Comparison of ENCODE assay signal across 14 cellular contexts in genomic region chr2:121333834-121334558, GRCh38. TPM values are rescaled to one million over a fixed set of nuclear protein-coding genes. Genes with fewer than 3 reads are reported as not detected.
DNase-seq lines count a peak whose midpoint lies in the region; ATAC-seq and TF ChIP-seq lines count a peak whose summit lies in the region.
"Had no signal": no experiment of that assay in that cellular context is flagged by ENCODE, and none has a peak within 500 bp of the region (broad histone marks: within the 10 kb centered on the region; RNA-seq: fewer than 3 reads in every experiment).

No MANE protein-coding gene starts in this region.

- ATAC-seq in activated T-cell treated with anti-CD3 and anti-CD28 coated beads, Interleukin-2, amount 50 U/mL, for 72 hours (replicated peaks in 1 of 2): peak; percentile 31 to 59
- peak; percentile 83 for ATAC-seq in GM21737 (IDR thresholded peaks at IDR 0.05; ENCODE audit: unreplicated experiment)
- ATAC-seq in HG03432 (IDR thresholded peaks at IDR 0.05; ENCODE audit: unreplicated experiment): peak; percentile 89
- no peak for ATAC-seq in omental fat pad (ENCODE audit: low FRiP score)
- ATAC-seq: stimulated activated memory B cell treated with anti-CD40 and anti-IgM and Interleukin-4, amounts not matched to agents 10 μg/mL and 1 μg/mL and 100 μg/mL, for 72 hours had no signal

- peaks cover 0 to 24% (median 9%) of the 10 kb centered on the region in 6 donors for H3K36me3 ChIP-seq in spleen

- no peak overlapping the region for H3K27ac ChIP-seq in spleen
- H3K27ac ChIP-seq: A549, lower lobe of right lung had no signal

- TF ChIP-seq POLR2A in spleen (IDR thresholded peaks at IDR 0.05): no peak

- peaks cover 7% of the 10 kb centered on the region for H3K27me3 Mint-ChIP-seq in activated T-cell treated with anti-CD3 and anti-CD28 coated beads, Interleukin-2, amount 50 U/mL, for 72 hours (ENCODE audit: low read depth)
- H3K27me3 Mint-ChIP-seq in Calu3 (ENCODE audit: unreplicated experiment): no peaks in the 10 kb centered on the region

- H3K36me3 Mint-ChIP-seq in activated T-cell treated with anti-CD3 and anti-CD28 coated beads, Interleukin-2, amount 50 U/mL, for 72 hours (ENCODE audit: insufficient read depth in 2 of 2): no peaks in the 10 kb centered on the region
- H3K36me3 Mint-ChIP-seq in Calu3 (ENCODE audit: insufficient read depth, unreplicated experiment): peaks cover 27% of the 10 kb centered on the region
- H3K36me3 Mint-ChIP-seq: stimulated activated memory B cell treated with anti-CD40 and anti-IgM and Interleukin-4, amounts not matched to agents 10 μg/mL and 1 μg/mL and 100 μg/mL, for 72 hours had no signal

- CTCF ChIA-PET in Calu3 (lab: Charles Lee): interaction anchor here (1.6 kb wide), 1 partner anchor 205 kb away, joined by 5 read pairs; no protein-coding TSS in a partner anchor

- no peak overlapping the region for H3K4me3 Mint-ChIP-seq in activated T-cell treated with anti-CD3 and anti-CD28 coated beads, Interleukin-2, amount 50 U/mL, for 72 hours
- no peak overlapping the region for H3K4me3 Mint-ChIP-seq in Calu3 (ENCODE audit: low read depth, unreplicated experiment)
- H3K4me3 Mint-ChIP-seq: stimulated activated memory B cell treated with anti-CD40 and anti-IgM and Interleukin-4, amounts not matched to agents 10 μg/mL and 1 μg/mL and 100 μg/mL, for 72 hours had no signal

- 67 to 80% (median 70%) methylated on average over 12 of the region's 12 CpGs for WGBS in spleen, 5 donors

- no peak overlapping the region for H3K4me3 ChIP-seq in spleen
- H3K4me3 ChIP-seq: A549, lower lobe of right lung had no signal

- no peaks in the 10 kb centered on the region for H3K4me1 Mint-ChIP-seq in activated T-cell treated with anti-CD3 and anti-CD28 coated beads, Interleukin-2, amount 50 U/mL, for 72 hours (ENCODE audit: low read depth)
- H3K4me1 Mint-ChIP-seq in Calu3 (ENCODE audit: low read depth, unreplicated experiment): peaks cover 28% of the 10 kb centered on the region
- H3K4me1 Mint-ChIP-seq: stimulated activated memory B cell treated with anti-CD40 and anti-IgM and Interleukin-4, amounts not matched to agents 10 μg/mL and 1 μg/mL and 100 μg/mL, for 72 hours had no signal

- intact Hi-C loops in spleen (cut with DNase I; ENCODE audit: low total_unique reads) (no loop called here), Calu3 (cut with micrococcal nuclease; ENCODE audit: unreplicated experiment) (no loop called here)

- no peak for TF ChIP-seq CTCF in spleen (IDR thresholded peaks at IDR 0.05 in 8 of 11, conservative IDR thresholded peaks at IDR 0.05 in 3 of 11)
- TF ChIP-seq CTCF in omental fat pad (IDR thresholded peaks at IDR 0.05): no peak
- no peak for TF ChIP-seq CTCF in Calu3 (IDR thresholded peaks at IDR 0.05; ENCODE audit: unreplicated experiment)

- H3K9me3 ChIP-seq in spleen: no peaks in the 10 kb centered on the region
- H3K9me3 ChIP-seq: A549, lower lobe of right lung had no signal

- peaks cover 0 to 6% (median 0%) of the 10 kb centered on the region in 7 donors for H3K27me3 ChIP-seq in spleen (replicated peaks in 1 of 7)

- no TSS peak for BruUV-seq in Calu3 (replicated peaks; lab: Mats Ljungman, UMichigan)

- no peaks in the 10 kb centered on the region for H3K9me3 Mint-ChIP-seq in activated T-cell treated with anti-CD3 and anti-CD28 coated beads, Interleukin-2, amount 50 U/mL, for 72 hours
- no peaks in the 10 kb centered on the region for H3K9me3 Mint-ChIP-seq in Calu3 (ENCODE audit: low read depth, unreplicated experiment)
- H3K9me3 Mint-ChIP-seq: stimulated activated memory B cell treated with anti-CD40 and anti-IgM and Interleukin-4, amounts not matched to agents 10 μg/mL and 1 μg/mL and 100 μg/mL, for 72 hours had no signal

- H3K4me1 ChIP-seq in spleen: no peaks in the 10 kb centered on the region

- no peak overlapping the region for H3K27ac Mint-ChIP-seq in activated T-cell treated with anti-CD3 and anti-CD28 coated beads, Interleukin-2, amount 50 U/mL, for 72 hours
- H3K27ac Mint-ChIP-seq in Calu3 (ENCODE audit: unreplicated experiment): no peak overlapping the region
- H3K27ac Mint-ChIP-seq: stimulated activated memory B cell treated with anti-CD40 and anti-IgM and Interleukin-4, amounts not matched to agents 10 μg/mL and 1 μg/mL and 100 μg/mL, for 72 hours had no signal

- DNase-seq in activated T-cell treated with anti-CD3 and anti-CD28 coated beads, Interleukin-2, amount 50 U/mL, for 72 hours: peak in 1 of 2 donors; percentile 12
- no peak for DNase-seq in activated T-cell treated with anti-CD3 and anti-CD28 coated beads, Interleukin-2, amount 50 U/mL, for 1 hour
- DNase-seq in spleen (peak; percentile 53), NCI-H524 (lab: John Stamatoyannopoulos, UW) (no peak), omental fat pad (ENCODE audit: low spot score) (no peak), Calu3 (no peak)
- DNase-seq: lower lobe of right lung, T1000 had no signal

RNA-seq across cellular contexts. Expression of gene TFCP2L1, which starts 49.0 kb away (rescaled TPM):
- under 1 TPM; 0.10 to 0.16 TPM for total RNA-seq in activated T-cell treated with anti-CD3 and anti-CD28 coated beads, Interleukin-2, amount 50 U/mL, for 72 hours
- total RNA-seq in spleen (1 to 10 TPM; 2.4 to 8.9 (median 5.2) TPM), omental fat pad (1 to 10 TPM; 2.0 to 5.8 (median 3.6) TPM), Calu3 (2022) (21.1 and 29.8 TPM in 2 replicates)
- 1 to 10 TPM in 1 of 3 donors, under 1 TPM in 2; 0.15 to 1.8 (median 0.39) TPM for polyA plus RNA-seq in spleen
- total RNA-seq: dermis microvascular lymphatic vessel endothelial cell, glomerular endothelial cell had no signal
